9 cellular contexts compared by ENCODE assay signal in genomic region chr2:30147715-30148611, GRCh38. TPM values are rescaled to one million over a fixed set of nuclear protein-coding genes. Genes with fewer than 3 reads are reported as not detected.
DNase-seq lines count a peak whose midpoint lies in the region; ATAC-seq, FAIRE-seq and TF ChIP-seq lines count a peak whose summit lies in the region.
"Had no signal": no experiment of that assay in that cellular context is flagged by ENCODE, and none has a peak within 500 bp of the region (broad histone marks: within the 10 kb centered on the region; RNA-seq: fewer than 3 reads in every experiment).

No MANE protein-coding gene starts in this region.

- peak overlapping the region; percentile 87 for H3K27ac ChIP-seq in CD4-positive, alpha-beta T cell (ENCODE audit: low read depth, low read length)
- H3K27ac ChIP-seq in SK-N-SH (ENCODE audit: low read depth in 2 of 2, low read length in 1 of 2) (peak overlapping the region; percentile 60 to 91), pancreas (peak overlapping the region; percentile 85 to 99 (median 98)), tibial artery (peak overlapping the region; percentile 98 to 99)

- peaks cover 41% of the 10 kb centered on the region for H4K20me1 ChIP-seq in SK-N-SH (ENCODE audit: insufficient read depth)

- H3K27me3 ChIP-seq in CD4-positive, alpha-beta T cell (ENCODE audit: control insufficient read depth, insufficient read depth, low read length) = no peaks in the 10 kb centered on the region
- H3K27me3 ChIP-seq in SK-N-SH (ENCODE audit: insufficient read depth) (no peaks in the 10 kb centered on the region), pancreas (no peaks in the 10 kb centered on the region), tibial artery (no peaks in the 10 kb centered on the region)

- H3F3A ChIP-seq in SK-N-SH (replicated peaks; ENCODE audit: insufficient read depth) = peaks cover 4% of the 10 kb centered on the region

- no peaks in the 10 kb centered on the region for H3K9me2 ChIP-seq in SK-N-SH

- H3K27me3 Mint-ChIP-seq in CD4-positive, alpha-beta T cell = no peaks in the 10 kb centered on the region
- no peaks in the 10 kb centered on the region for H3K27me3 Mint-ChIP-seq in activated naive CD8-positive, alpha-beta T cell treated with anti-CD3 and anti-CD28 coated beads for 36 hours

- POLR2A ChIA-PET in CD4-positive, alpha-beta T cell (lab: Charles Lee) = interaction anchor here (0.7 to 4.7 kb wide), 21 partner anchors 8 to 1396 kb away, joined by 3 to 115 read pairs (median 7); partner anchors contain the start of genes LBH, LCLAT1 and TRMT61B
- POLR2A ChIA-PET in SK-N-SH (lab: Yijun Ruan, JAX) = interaction anchor here (1.9 kb wide), 1 partner anchor 17 kb away, joined by 6 read pairs; no protein-coding TSS in a partner anchor

- H2AFZ ChIP-seq in SK-N-SH (ENCODE audit: low read depth) = no peak overlapping the region

- DNase-seq in CD4-positive, alpha-beta T cell = peak; percentile 55 to 81 (median 70)
- peak; percentile 93 for DNase-seq in GM20000 (ENCODE audit: low spot score)
- peak; percentile 67 for DNase-seq in KBM-7
- DNase-seq in SK-N-SH = peak; percentile 99
- peak; percentile 85 for DNase-seq in activated naive CD8-positive, alpha-beta T cell treated with anti-CD3 and anti-CD28 coated beads for 36 hours
- DNase-seq in Right ventricle myocardium superior = peak; percentile 91
- DNase-seq in pancreas = peak; percentile 71 to 93 (median 82)
- DNase-seq in tibial artery = peak; percentile 64 to 88

- H3K4me3 ChIP-seq in SK-N-SH (ENCODE audit: low read depth in 2 of 2, low read length in 1 of 2) (peak overlapping the region; percentile 82 to 99), pancreas (peak overlapping the region; percentile 92 to 100 (median 94)), tibial artery (peak overlapping the region; percentile 84 to 98)

- in situ Hi-C loops in KBM-7 (cut with MboI; ENCODE audit: low pct_unique_long_range_greater_than_20kb, low sequenced_read_pairs) = no loop called here

- no peak for ATAC-seq in CD4-positive, alpha-beta T cell (ENCODE audit: poor library complexity)
- ATAC-seq in Right ventricle myocardium superior (ENCODE audit: poor library complexity) = peak; percentile 64
- peak; percentile 25 to 57 (median 48) for ATAC-seq in pancreas

- H3K9me3 Mint-ChIP-seq in CD4-positive, alpha-beta T cell = no peaks in the 10 kb centered on the region
- no peaks in the 10 kb centered on the region for H3K9me3 Mint-ChIP-seq in activated naive CD8-positive, alpha-beta T cell treated with anti-CD3 and anti-CD28 coated beads for 36 hours

- no peak for TF ChIP-seq RAD21 in SK-N-SH (IDR thresholded peaks at IDR 0.05; ENCODE audit: low read length)

- FAIRE-seq in pancreas (lab: Jason Lieb, UNC) = no peak
- FAIRE-seq: endometrium had no signal

- TF ChIP-seq EP300 in SK-N-SH (IDR thresholded peaks at IDR 0.05; ENCODE audit: borderline replicate concordance in 1 of 2, low read depth in 1 of 2, low read length in 1 of 2) = 0 out of 4 replicates have a peak, but pooled peaks of 1 of the 2 experiments have one; percentile 9

- CTCF ChIA-PET in CD4-positive, alpha-beta T cell (lab: Charles Lee) = interaction anchor here (0.7 to 6.9 kb wide), 14 partner anchors 9 to 564 kb away, joined by 3 to 78 read pairs (median 4); partner anchors contain the start of gene LBH
- CTCF ChIA-PET in SK-N-SH (lab: Yijun Ruan, JAX) = interaction anchor here (0.7 to 8.5 kb wide), 18 partner anchors 9 to 1203 kb away, joined by 3 to 126 read pairs (median 4); no protein-coding TSS in a partner anchor

- 17% methylated on average over 38 of the region's 50 CpGs for WGBS in SK-N-SH (ENCODE audit: low lambda C conversion rate)
- 3 to 6% methylated on average over 21 to 50 of the region's 50 CpGs for WGBS in pancreas, 2 donors

- no peaks in the 10 kb centered on the region for H3K9me3 ChIP-seq in CD4-positive, alpha-beta T cell (ENCODE audit: control insufficient read depth, low read length)
- no peaks in the 10 kb centered on the region for H3K9me3 ChIP-seq in SK-N-SH
- no peaks in the 10 kb centered on the region for H3K9me3 ChIP-seq in pancreas
- no peaks in the 10 kb centered on the region for H3K9me3 ChIP-seq in tibial artery

- peak overlapping the region; percentile 91 for H3K27ac Mint-ChIP-seq in CD4-positive, alpha-beta T cell
- H3K27ac Mint-ChIP-seq in activated naive CD8-positive, alpha-beta T cell treated with anti-CD3 and anti-CD28 coated beads for 36 hours = peak overlapping the region; percentile 69

- H3K9ac ChIP-seq in SK-N-SH = peak overlapping the region; percentile 79

- H3K36me3 Mint-ChIP-seq in CD4-positive, alpha-beta T cell (ENCODE audit: low read depth) = peaks cover 58% of the 10 kb centered on the region
- H3K36me3 Mint-ChIP-seq in activated naive CD8-positive, alpha-beta T cell treated with anti-CD3 and anti-CD28 coated beads for 36 hours = peaks cover 15% of the 10 kb centered on the region

- peak overlapping the region; percentile 73 for H3K4me2 ChIP-seq in SK-N-SH

- intact Hi-C loops in CD4-positive, alpha-beta T cell (cut with DNase I, micrococcal nuclease) = loop anchor here (2.0 to 10.0 kb wide), 6 partner anchors 13 to 1917 kb away; partner anchors contain the start of genes LBH (in 2 of the 2), LCLAT1 (in 1 of the 2) and SPAST (in 1 of the 2)
- intact Hi-C loops in Right ventricle myocardium superior (cut with DNase I) (no loop called here), pancreas (cut with DNase I) (no loop called here), tibial artery (cut with DNase I; ENCODE audit: low total_unique reads) (loop anchor here (10.0 kb wide), 1 partner anchor 1087 kb away; the partner anchor contains the start of gene EHD3)

- H3K4me3 Mint-ChIP-seq in CD4-positive, alpha-beta T cell = peak overlapping the region; percentile 94
- peak overlapping the region; percentile 71 for H3K4me3 Mint-ChIP-seq in activated naive CD8-positive, alpha-beta T cell treated with anti-CD3 and anti-CD28 coated beads for 36 hours

- H3K4me1 ChIP-seq in SK-N-SH (ENCODE audit: control insufficient read depth in 1 of 2, insufficient read depth in 2 of 2, low read depth in 1 of 2, low read length in 1 of 2) = peaks cover 26 to 40% of the 10 kb centered on the region in 2 experiments; a peak in 3 of 4 replicates
- peaks cover 25 to 39% (median 31%) of the 10 kb centered on the region in 3 donors for H3K4me1 ChIP-seq in pancreas
- peaks cover 0 to 54% (median 35%) of the 10 kb centered on the region in 4 donors for H3K4me1 ChIP-seq in tibial artery

- peaks cover 32 to 35% of the 10 kb centered on the region in 2 experiments for H3K36me3 ChIP-seq in SK-N-SH (replicated peaks in 1 of 2; ENCODE audit: control insufficient read depth in 1 of 2, insufficient read depth in 2 of 2, low read length in 1 of 2)
- no peaks in the 10 kb centered on the region for H3K36me3 ChIP-seq in pancreas
- H3K36me3 ChIP-seq in tibial artery = peaks cover 0 to 10% (median 10%) of the 10 kb centered on the region in 3 donors

- H3K4me1 Mint-ChIP-seq in CD4-positive, alpha-beta T cell (ENCODE audit: low read depth) = peaks cover 79% of the 10 kb centered on the region
- peaks cover 58% of the 10 kb centered on the region for H3K4me1 Mint-ChIP-seq in activated naive CD8-positive, alpha-beta T cell treated with anti-CD3 and anti-CD28 coated beads for 36 hours

- peaks cover 55% of the 10 kb centered on the region for H3K79me2 ChIP-seq in SK-N-SH (ENCODE audit: insufficient read depth)

- peak; percentile 45 for TF ChIP-seq CTCF in CD4-positive, alpha-beta T cell (IDR thresholded peaks at IDR 0.05)
- TF ChIP-seq CTCF in GM20000 (IDR thresholded peaks at IDR 0.05; ENCODE audit: extremely low read depth, missing control alignments) = no peak
- peak; percentile 68 for TF ChIP-seq CTCF in SK-N-SH (IDR thresholded peaks at IDR 0.05)
- TF ChIP-seq CTCF in pancreas (IDR thresholded peaks at IDR 0.05) = peak in 3 of 4 donors; percentile 9 to 23 (median 22)
- peak; percentile 45 to 48 for TF ChIP-seq CTCF in tibial artery (IDR thresholded peaks at IDR 0.05)

TF ChIP-seq in SK-N-SH, 30 proteins besides CTCF, POLR2A, EP300 and RAD21 (continues in another document):
- TF ChIP-seq, protein P1, sequence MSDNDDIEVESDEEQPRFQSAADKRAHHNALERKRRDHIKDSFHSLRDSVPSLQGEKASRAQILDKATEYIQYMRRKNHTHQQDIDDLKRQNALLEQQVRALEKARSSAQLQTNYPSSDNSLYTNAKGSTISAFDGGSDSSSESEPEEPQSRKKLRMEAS (IDR thresholded peaks at IDR 0.05; ENCODE audit: low read depth) = peak; percentile 59; the same call in 1 of the 2 replicates
- TF ChIP-seq FOSL2 (IDR thresholded peaks at IDR 0.05; ENCODE audit: borderline replicate concordance, low read depth) (no peak), MEF2A (IDR thresholded peaks at IDR 0.05; ENCODE audit: borderline replicate concordance, low read depth) (no peak), MXI1 (IDR thresholded peaks at IDR 0.05; ENCODE audit: low read depth, low read length) (peak; percentile 19; the same call in 1 of the 2 replicates), RCOR1 (IDR thresholded peaks at IDR 0.05; ENCODE audit: low read length) (no peak), CHD2 (IDR thresholded peaks at IDR 0.05; ENCODE audit: low read length, partially characterized antibody) (no peak)
- TF ChIP-seq, protein P2, sequence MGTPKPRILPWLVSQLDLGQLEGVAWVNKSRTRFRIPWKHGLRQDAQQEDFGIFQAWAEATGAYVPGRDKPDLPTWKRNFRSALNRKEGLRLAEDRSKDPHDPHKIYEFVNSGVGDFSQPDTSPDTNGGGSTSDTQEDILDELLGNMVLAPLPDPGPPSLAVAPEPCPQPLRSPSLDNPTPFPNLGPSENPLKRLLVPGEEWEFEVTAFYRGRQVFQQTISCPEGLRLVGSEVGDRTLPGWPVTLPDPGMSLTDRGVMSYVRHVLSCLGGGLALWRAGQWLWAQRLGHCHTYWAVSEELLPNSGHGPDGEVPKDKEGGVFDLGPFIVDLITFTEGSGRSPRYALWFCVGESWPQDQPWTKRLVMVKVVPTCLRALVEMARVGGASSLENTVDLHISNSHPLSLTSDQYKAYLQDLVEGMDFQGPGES (IDR thresholded peaks at IDR 0.05; ENCODE audit: low read depth, low read length) = peak; percentile 40; the same call in 1 of the 2 replicates

RNA-seq across cellular contexts. Expression of gene YPEL5, which starts 1.2 kb away (rescaled TPM):
- 100 to 1,000 TPM; 932 to 972 TPM for total RNA-seq in CD4-positive, alpha-beta T cell
- polyA plus RNA-seq in SK-N-SH (2012; rRNA removed) = 60.5 and 81.6 TPM in 2 replicates
- polyA plus RNA-seq in SK-N-SH (2012; cell fraction: cytosol; rRNA removed) = 74.0 and 87.5 TPM in 2 replicates
- polyA plus RNA-seq in SK-N-SH (2012; cell fraction: nucleus; rRNA removed) = 59.0 and 95.1 TPM in 2 replicates
- 10 to 100 TPM; 25.4 to 27.6 TPM for total RNA-seq in activated naive CD8-positive, alpha-beta T cell treated with anti-CD3 and anti-CD28 coated beads for 36 hours
- 61.9 TPM for total RNA-seq in Right ventricle myocardium superior
- total RNA-seq in pancreas = 10 to 100 TPM; 22.8 to 53.2 (median 27.1) TPM
- 10 to 100 TPM; 20.6 to 42.1 TPM for polyA plus RNA-seq in pancreas

Comparison
In these comparisons a context has a peak if more than half of its experiments do, and no peak if none do; other contexts are left out.
1. RNA of gene YPEL5, which starts 1.2 kb away (total RNA-seq): 932 to 972 TPM in CD4-positive, alpha-beta T cell; 61.9 TPM in Right ventricle myocardium superior (single experiment), 22.8 to 53.2 TPM in pancreas and 25.4 to 27.6 TPM in activated naive CD8-positive, alpha-beta T cell treated with anti-CD3 and anti-CD28 coated beads for 36 hours; every median in the first group is over 10 times any median in the second.
2. intact Hi-C loops: an anchor here in CD4-positive, alpha-beta T cell (2.0 to 10.0 kb wide) and tibial artery (10.0 kb wide); none called in Right ventricle myocardium superior and pancreas.
3. Peak in every context shown above with its lines, with median percentiles within 50 percentile points of each other: DNase-seq, H3K27ac ChIP-seq and H3K4me3 ChIP-seq.